Comparison of ENCODE assay signal across 8 cellular contexts in the genomic region with DNA sequence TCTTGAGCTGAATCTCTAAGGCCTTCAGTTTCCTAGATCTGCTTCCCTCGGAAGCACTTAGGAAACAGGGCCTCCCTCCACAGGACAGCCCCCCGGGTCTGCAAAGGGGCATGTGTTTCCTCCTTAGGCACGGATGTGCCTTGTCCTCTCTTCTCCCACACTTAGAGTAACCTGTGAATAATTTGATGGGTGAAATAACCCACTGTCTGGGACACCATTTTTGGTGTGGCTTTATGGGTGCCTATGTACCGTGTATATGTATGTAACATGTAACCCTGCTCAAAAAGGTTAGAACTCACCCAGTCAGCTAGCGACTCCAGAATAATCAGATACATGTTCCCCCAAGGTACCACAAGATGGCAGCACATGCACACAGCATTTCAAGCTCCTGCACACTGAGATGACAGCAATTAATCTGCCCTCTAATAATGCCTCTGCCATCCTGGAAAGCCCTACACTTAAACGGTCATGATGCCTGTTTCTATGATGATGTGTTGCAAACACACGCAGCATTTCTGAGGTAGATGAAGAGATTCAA.
DNase-seq lines count a peak whose midpoint lies in the region; ATAC-seq and TF ChIP-seq lines count a peak whose summit lies in the region.

No MANE protein-coding gene starts in this region.

- H3K27ac ChIP-seq in C4-2B = no peak overlapping the region

- peak; percentile 69 for TF ChIP-seq CTCF in C4-2B (conservative IDR thresholded peaks at IDR 0.05)

- DNase-seq in NCI-H748 treated with DMSO at 0.1 percent for 48 hours (lab: John Stamatoyannopoulos, UW) (peak; percentile 99), ecto neural progenitor cell (ENCODE audit: low spot score) (peak; percentile 77), medulla oblongata (ENCODE audit: extremely low spot score) (peak; percentile 93)
- peak; percentile 40 to 62 for DNase-seq in activated CD4-positive, alpha-beta T cell treated with anti-CD3 and anti-CD28 coated beads, Interleukin-2, amount 50 U/mL, for 24 hours (ENCODE audit: low read depth in 1 of 2, low spot score in 1 of 2)
- DNase-seq in stimulated activated CD8-positive, alpha-beta memory T cell treated with anti-CD3 and anti-CD28 coated beads, Interleukin-15, amount 100 ng/mL, for 48 hours (ENCODE audit: low read depth in 2 of 2) = peak; percentile 35 to 40

- ATAC-seq in GM19324 (IDR thresholded peaks at IDR 0.05; ENCODE audit: low FRiP score, unreplicated experiment) = peak; percentile 59
- ATAC-seq in HG03571 (IDR thresholded peaks at IDR 0.05; ENCODE audit: unreplicated experiment) = peak; percentile 60

Comparison
In these comparisons a context has a peak if more than half of its experiments do, and no peak if none do; other contexts are left out.
1. DNase-seq: peak in every context shown above with its lines; median percentile 99 in NCI-H748 treated with DMSO at 0.1 percent for 48 hours; 93 in medulla oblongata; 77 in ecto neural progenitor cell; 51 in activated CD4-positive, alpha-beta T cell treated with anti-CD3 and anti-CD28 coated beads, Interleukin-2, amount 50 U/mL, for 24 hours; 38 in stimulated activated CD8-positive, alpha-beta memory T cell treated with anti-CD3 and anti-CD28 coated beads, Interleukin-15, amount 100 ng/mL, for 48 hours.